11 cellular contexts compared by ENCODE assay signal in the genomic region with DNA sequence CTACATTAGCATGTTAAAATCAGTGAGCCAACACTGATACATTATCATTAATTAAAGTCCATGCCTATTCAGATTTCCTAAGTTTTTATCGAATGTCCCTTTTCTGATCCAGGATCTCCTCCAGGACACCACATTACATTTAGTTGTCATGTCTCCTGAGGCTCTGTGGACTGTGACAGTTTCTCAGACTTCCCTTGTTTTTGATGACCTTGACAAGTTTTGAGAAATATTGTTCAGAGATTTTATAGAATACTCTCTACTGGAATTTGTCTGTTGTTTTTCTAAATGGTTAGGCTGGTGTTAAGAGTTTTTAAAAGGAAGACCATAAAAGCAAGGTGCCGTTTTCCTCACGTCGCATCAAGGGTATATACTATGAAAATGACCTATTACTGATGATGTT.
"Had no signal": no experiment of that assay in that cellular context is flagged by ENCODE, and none has a peak within 500 bp of the region (broad histone marks: within the 10 kb centered on the region; RNA-seq: fewer than 3 reads in every experiment).

No MANE protein-coding gene starts in this region.

- DNase-seq: GM23248, GOT3, H7, H9, HCEC 1CT, HFFc6 had no signal

- H3K4me3 ChIP-seq: GM23248, GM23338, HAP-1 had no signal

- H3K36me3 ChIP-seq: HAP-1 had no signal

- H3K4me2 ChIP-seq: GM23338 had no signal

- H2AFZ ChIP-seq: GM23248, GM23338 had no signal

- H3K4me3 Mint-ChIP-seq: GM23338, H9, HFFc6 had no signal

- H3K27ac ChIP-seq: GM23248 had no signal

- H3K9me3 Mint-ChIP-seq: GM23338, H9, HFFc6 had no signal

- FAIRE-seq: H1, H54 had no signal

- ATAC-seq: GM23338, HCT116 had no signal

- H3K9ac ChIP-seq: GM23248 had no signal

- H3K27ac Mint-ChIP-seq: GM23338, H9, HFFc6 had no signal
